In the genomic region with DNA sequence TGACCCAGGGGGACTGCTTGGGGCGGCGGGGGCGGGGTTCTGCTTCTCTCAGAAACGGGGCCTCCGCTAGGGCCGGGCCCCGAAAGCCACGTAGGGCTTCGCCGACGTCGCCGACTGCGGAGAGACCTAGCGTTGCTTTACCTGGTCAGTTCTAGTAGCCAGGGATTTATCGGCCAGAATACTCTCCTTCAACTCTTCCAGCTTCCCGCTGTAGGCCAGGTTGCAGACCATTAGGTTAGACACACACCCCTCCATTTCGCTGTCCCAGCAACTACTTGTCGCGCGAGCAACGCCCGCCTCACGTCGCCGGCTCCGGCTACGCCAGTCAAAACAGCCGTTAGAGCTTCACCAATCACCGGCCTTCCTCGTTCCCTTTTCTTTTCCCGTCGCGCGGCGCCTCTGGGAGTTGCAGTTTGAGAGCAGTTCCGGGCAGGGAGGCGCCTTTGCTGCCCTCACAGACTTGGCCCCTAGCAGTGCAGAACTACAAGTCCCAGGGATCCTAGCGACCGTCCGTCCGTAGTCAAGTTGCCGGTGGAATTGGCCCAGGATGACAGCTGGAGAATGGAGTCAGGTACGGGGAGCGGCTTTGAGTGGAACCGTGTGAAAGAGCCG, we compare ENCODE assay signal across 8 cellular contexts. TPM values are rescaled to one million over a fixed set of nuclear protein-coding genes. Genes with fewer than 3 reads are reported as not detected.
DNase-seq lines count a peak whose midpoint lies in the region; ATAC-seq and TF ChIP-seq lines count a peak whose summit lies in the region.

A gene with protein sequence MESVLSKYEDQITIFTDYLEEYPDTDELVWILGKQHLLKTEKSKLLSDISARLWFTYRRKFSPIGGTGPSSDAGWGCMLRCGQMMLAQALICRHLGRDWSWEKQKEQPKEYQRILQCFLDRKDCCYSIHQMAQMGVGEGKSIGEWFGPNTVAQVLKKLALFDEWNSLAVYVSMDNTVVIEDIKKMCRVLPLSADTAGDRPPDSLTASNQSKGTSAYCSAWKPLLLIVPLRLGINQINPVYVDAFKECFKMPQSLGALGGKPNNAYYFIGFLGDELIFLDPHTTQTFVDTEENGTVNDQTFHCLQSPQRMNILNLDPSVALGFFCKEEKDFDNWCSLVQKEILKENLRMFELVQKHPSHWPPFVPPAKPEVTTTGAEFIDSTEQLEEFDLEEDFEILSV (plus strand): TSS at position 513 of the 612 bp plus-strand sequence. CDS start 49 bp downstream, at position 562.
A gene with protein sequence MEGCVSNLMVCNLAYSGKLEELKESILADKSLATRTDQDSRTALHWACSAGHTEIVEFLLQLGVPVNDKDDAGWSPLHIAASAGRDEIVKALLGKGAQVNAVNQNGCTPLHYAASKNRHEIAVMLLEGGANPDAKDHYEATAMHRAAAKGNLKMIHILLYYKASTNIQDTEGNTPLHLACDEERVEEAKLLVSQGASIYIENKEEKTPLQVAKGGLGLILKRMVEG (minus strand): TSS at position 277 of the 612 bp plus-strand sequence. CDS start 22 bp downstream, at position 255.

- 37% methylated on average over 36 of the region's 47 CpGs for whole genome bisulfite sequencing in smooth muscle cell (ENCODE audit: low lambda C conversion rate)

- peak within 1 kb of the TSS; percentile 95 for H3K9ac ChIP-seq in smooth muscle cell (ENCODE audit: low read depth)

- no peaks in the 10 kb centered on the region for H3F3A ChIP-seq in smooth muscle cell (ENCODE audit: low read depth)

- H3K27me3 ChIP-seq in WERI-Rb-1 (ENCODE audit: insufficient read depth, low read depth, severe bottlenecking) (peaks cover 4% of the 10 kb centered on the region), smooth muscle cell (ENCODE audit: low read depth) (no peaks in the 10 kb centered on the region)

- peaks cover 6% of the 10 kb centered on the region for H3K4me1 ChIP-seq in smooth muscle cell (ENCODE audit: low read depth)

- H3K9me3 ChIP-seq in WERI-Rb-1 (ENCODE audit: severe bottlenecking) (no peaks in the 10 kb centered on the region), smooth muscle cell (replicated peaks; ENCODE audit: low read depth) (no peaks in the 10 kb centered on the region)

- peak; percentile 96 for ATAC-seq in GM19025 (IDR thresholded peaks at IDR 0.05; ENCODE audit: low read depth, unreplicated experiment)
- ATAC-seq in HG03196 (IDR thresholded peaks at IDR 0.05; ENCODE audit: unreplicated experiment) = peak; percentile 98

- H2AFZ ChIP-seq in smooth muscle cell (ENCODE audit: low read depth) = peak within 1 kb of the TSS; percentile 78

- H3K4me3 ChIP-seq in WERI-Rb-1 (ENCODE audit: low read depth, low read length) (peak within 1 kb of the TSS; percentile 63), cardiac fibroblast (replicated peaks in 1 of 2; ENCODE audit: low read depth in 2 of 2, low read length in 2 of 2) (peak within 1 kb of the TSS; percentile 65 to 72), smooth muscle cell (peak within 1 kb of the TSS; percentile 72)

- peaks cover 19% of the 10 kb centered on the region for H3K79me2 ChIP-seq in smooth muscle cell (ENCODE audit: low read depth)

- H4K20me1 ChIP-seq in smooth muscle cell (ENCODE audit: low read depth) = no peaks in the 10 kb centered on the region

- H3K27ac ChIP-seq in WERI-Rb-1 (peak within 1 kb of the TSS; percentile 80), smooth muscle cell (ENCODE audit: low read depth) (peak within 1 kb of the TSS; percentile 97)

- H3K4me2 ChIP-seq in smooth muscle cell = peak within 1 kb of the TSS; percentile 87

- H3K36me3 ChIP-seq in WERI-Rb-1 (no peaks in the 10 kb centered on the region; the same call in 1 of the 2 replicates), smooth muscle cell (ENCODE audit: low read depth) (no peaks in the 10 kb centered on the region)

- TF ChIP-seq CTCF in AG09319 (IDR thresholded peaks at IDR 0.05; ENCODE audit: low read depth, low read length) (no peak), WERI-Rb-1 (IDR thresholded peaks at IDR 0.05; ENCODE audit: low read depth, low read length) (no peak), cardiac fibroblast (IDR thresholded peaks at IDR 0.05; ENCODE audit: low read depth, low read length) (no peak), smooth muscle cell (IDR thresholded peaks at IDR 0.05; ENCODE audit: borderline replicate concordance, insufficient read depth, poor library complexity, severe bottlenecking) (no peak)

- DNase-seq in AG09319 (ENCODE audit: extremely low read depth, low read depth) (peak; percentile 80), NCI-H2227 treated with DMSO at 0.1 percent for 48 hours (lab: John Stamatoyannopoulos, UW) (peak; percentile 98), WERI-Rb-1 (peak; percentile 91), cardiac fibroblast (ENCODE audit: low read depth in 2 of 2) (peak; percentile 96), iPS-NIHi11 (ENCODE audit: low spot score) (peak; percentile 80), smooth muscle cell (lab: John Stamatoyannopoulos, UW; ENCODE audit: unreplicated experiment) (peak; percentile 79)

RNA-seq across cellular contexts. Expression of the first gene that starts in this region (rescaled TPM):
- 14.3 and 16.4 TPM in 2 replicates for total RNA-seq in smooth muscle cell
- polyA plus RNA-seq in smooth muscle cell = 10.2 and 14.0 TPM in 2 replicates

RNA-seq across cellular contexts. Expression of the second gene that starts in this region (rescaled TPM):
- 93.9 and 128 TPM in 2 replicates for total RNA-seq in smooth muscle cell
- polyA plus RNA-seq in smooth muscle cell = 75.6 and 83.9 TPM in 2 replicates

Comparison
In these comparisons a context has a peak if more than half of its experiments do, and no peak if none do; other contexts are left out.
1. Peak in every context shown above with its lines: DNase-seq, ATAC-seq, H3K4me3 ChIP-seq and H3K27ac ChIP-seq.